Comparison of ENCODE assay signal across 13 cellular contexts in the genomic region with DNA sequence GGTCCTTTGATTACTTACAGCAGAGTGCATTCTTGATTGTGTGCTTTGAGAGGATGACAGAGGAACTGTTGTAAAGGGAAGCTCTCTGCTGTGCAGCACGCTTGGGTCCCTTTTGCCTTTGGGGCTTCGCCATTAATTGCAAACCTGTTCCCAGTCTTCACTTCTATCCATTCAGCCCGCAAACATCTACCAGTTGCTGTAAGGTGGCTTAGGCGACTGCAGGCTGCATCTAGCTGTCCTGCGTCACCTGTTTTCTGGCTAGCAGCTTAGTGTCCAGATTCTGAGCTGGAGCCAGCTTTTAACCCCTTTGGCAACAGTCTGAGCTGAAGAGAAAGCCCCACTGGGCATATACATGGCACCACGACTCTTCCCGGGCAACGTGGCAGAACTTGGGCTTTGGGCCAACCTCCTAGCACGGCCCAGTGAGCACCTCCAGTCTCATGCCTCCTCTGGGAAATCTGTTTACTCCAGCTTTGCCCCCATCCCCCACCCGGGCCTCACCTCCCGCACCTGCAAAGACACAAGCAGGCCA. TPM values are rescaled to one million over a fixed set of nuclear protein-coding genes. Genes with fewer than 3 reads are reported as not detected.
A peak's percentile ranks its signal among the peaks of the same experiment; 100 is the strongest.
DNase-seq lines count a peak whose midpoint lies in the region; FAIRE-seq and TF ChIP-seq lines count a peak whose summit lies in the region.
"Had no signal": no experiment of that assay in that cellular context is flagged by ENCODE, and none has a peak within 500 bp of the region (broad histone marks: within the 10 kb centered on the region; RNA-seq: fewer than 3 reads in every experiment).

No MANE protein-coding gene starts in this region.

- H3K4me1 Mint-ChIP-seq in activated T-helper 2 cell treated with anti-CD3 and anti-CD28 coated beads, Interferon-gamma antibody, Interleukin-2, Interleukin-4, amounts not matched to agents 10 μg/mL and 5 μg/mL and 100 μg/mL, durations not matched to agents 14 hours and 24 hours and 36 hours (ENCODE audit: low read depth) = peaks cover 14% of the 10 kb centered on the region

- no peak for TF ChIP-seq EP300 in stomach (IDR thresholded peaks at IDR 0.05)

- peaks cover 0 to 5% (median 2%) of the 10 kb centered on the region in 4 donors for H3K36me3 ChIP-seq in stomach

- H3K27me3 Mint-ChIP-seq in activated T-helper 2 cell treated with anti-CD3 and anti-CD28 coated beads, Interferon-gamma antibody, Interleukin-2, Interleukin-4, amounts not matched to agents 10 μg/mL and 5 μg/mL and 100 μg/mL, durations not matched to agents 14 hours and 24 hours and 36 hours (ENCODE audit: low read depth) = no peaks in the 10 kb centered on the region

- H3K9me3 ChIP-seq in stomach = no peaks in the 10 kb centered on the region
- H3K9me3 ChIP-seq: testis had no signal

- H3K4me3 Mint-ChIP-seq in activated T-helper 2 cell treated with anti-CD3 and anti-CD28 coated beads, Interferon-gamma antibody, Interleukin-2, Interleukin-4, amounts not matched to agents 10 μg/mL and 5 μg/mL and 100 μg/mL, durations not matched to agents 14 hours and 24 hours and 36 hours (ENCODE audit: low read depth) = no peak overlapping the region

- intact Hi-C loops in stomach (cut with DNase I; ENCODE audit: low total_unique reads) = no loop called here
- intact Hi-C loops in activated T-helper 2 cell treated with anti-CD3 and anti-CD28 coated beads, Interferon-gamma antibody, Interleukin-2, Interleukin-4, amounts not matched to agents 10 μg/mL and 5 μg/mL and 100 μg/mL, durations not matched to agents 14 hours and 24 hours and 36 hours (cut with micrococcal nuclease) = no loop called here

- peaks cover 7% of the 10 kb centered on the region for H3K36me3 Mint-ChIP-seq in activated T-helper 2 cell treated with anti-CD3 and anti-CD28 coated beads, Interferon-gamma antibody, Interleukin-2, Interleukin-4, amounts not matched to agents 10 μg/mL and 5 μg/mL and 100 μg/mL, durations not matched to agents 14 hours and 24 hours and 36 hours (ENCODE audit: low read depth)

- peaks cover 0 to 6% (median 0%) of the 10 kb centered on the region in 3 donors for H3K27me3 ChIP-seq in stomach
- H3K27me3 ChIP-seq: testis had no signal

- no peak for TF ChIP-seq POLR2A in stomach (IDR thresholded peaks at IDR 0.05)

- 26 to 43% (median 39%) methylated on average over 11 of the region's 11 CpGs for WGBS in stomach, 5 donors

- H3K9me3 Mint-ChIP-seq in activated T-helper 2 cell treated with anti-CD3 and anti-CD28 coated beads, Interferon-gamma antibody, Interleukin-2, Interleukin-4, amounts not matched to agents 10 μg/mL and 5 μg/mL and 100 μg/mL, durations not matched to agents 14 hours and 24 hours and 36 hours = no peaks in the 10 kb centered on the region

- peaks cover 18 to 49% (median 38%) of the 10 kb centered on the region in 4 donors for H3K4me1 ChIP-seq in stomach

- no peak overlapping the region for H3K4me3 ChIP-seq in stomach
- H3K4me3 ChIP-seq: testis had no signal

- peak overlapping the region in 1 of 5 donors; percentile 16 for H3K27ac ChIP-seq in stomach
- H3K27ac ChIP-seq: testis had no signal

- DNase-seq in GM19239 (ENCODE audit: insufficient read length, low spot score) (peak; percentile 17), NCI-H2171 treated with DMSO at 0.1 percent for 48 hours (lab: John Stamatoyannopoulos, UW) (peak; percentile 99), cerebellar nuclear complex (lab: John Stamatoyannopoulos, UW) (peak; percentile 30 to 67), stomach (peak; percentile 42), NAMALWA (ENCODE audit: low spot score) (no peak), RCC 7860 (ENCODE audit: low spot score) (no peak)
- DNase-seq in activated T-helper 2 cell treated with anti-CD3 and anti-CD28 coated beads, Interferon-gamma antibody, Interleukin-2, Interleukin-4, amounts not matched to agents 10 μg/mL and 5 μg/mL and 100 μg/mL, durations not matched to agents 14 hours and 24 hours and 36 hours (ENCODE audit: low spot score) = no peak
- DNase-seq: cortex of kidney, DND-41, islet precursor cell, T1000, testis had no signal

- no peak overlapping the region for H3K27ac Mint-ChIP-seq in activated T-helper 2 cell treated with anti-CD3 and anti-CD28 coated beads, Interferon-gamma antibody, Interleukin-2, Interleukin-4, amounts not matched to agents 10 μg/mL and 5 μg/mL and 100 μg/mL, durations not matched to agents 14 hours and 24 hours and 36 hours

- TF ChIP-seq CTCF in stomach (IDR thresholded peaks at IDR 0.05) = no peak

- no peak for FAIRE-seq in GM19239 (lab: Jason Lieb, UNC)
- FAIRE-seq in RCC 7860 (lab: Jason Lieb, UNC) = no peak
- FAIRE-seq: GM12892 had no signal

RNA-seq across cellular contexts. Expression of gene FASTKD5, which starts 2.5 kb away (rescaled TPM):
- 10 to 100 TPM in 4 of 5 donors, not detected in 1; 17.4 to 24.0 (median 19.6) TPM for total RNA-seq in stomach
- polyA plus RNA-seq in stomach = 1 to 10 TPM; 6.0 to 7.5 (median 7.3) TPM
- total RNA-seq in activated T-helper 2 cell treated with anti-CD3 and anti-CD28 coated beads, Interferon-gamma antibody, Interleukin-2, Interleukin-4, amounts not matched to agents 10 μg/mL and 5 μg/mL and 100 μg/mL, durations not matched to agents 14 hours and 24 hours and 36 hours = 23.1 and 24.6 TPM in 2 replicates

RNA-seq across cellular contexts. Expression of gene UBOX5, which starts 2.5 kb away (rescaled TPM):
- total RNA-seq in stomach = 1 to 10 TPM in 4 of 5 donors, not detected in 1; 3.6 to 6.2 (median 4.7) TPM
- 1 to 10 TPM; 2.7 to 3.4 (median 3.0) TPM for polyA plus RNA-seq in stomach
- total RNA-seq in activated T-helper 2 cell treated with anti-CD3 and anti-CD28 coated beads, Interferon-gamma antibody, Interleukin-2, Interleukin-4, amounts not matched to agents 10 μg/mL and 5 μg/mL and 100 μg/mL, durations not matched to agents 14 hours and 24 hours and 36 hours = 6.7 and 7.6 TPM in 2 replicates

RNA-seq across cellular contexts. Expression of gene LZTS3, which starts 11.2 kb away (rescaled TPM):
- 10 to 100 TPM in 4 of 5 donors, 1 to 10 TPM in 1; 5.3 to 36.6 (median 22.3) TPM for total RNA-seq in stomach
- polyA plus RNA-seq in stomach = 10 to 100 TPM in 2 of 3 donors, 1 to 10 TPM in 1; 8.6 to 16.6 (median 12.7) TPM
- total RNA-seq in activated T-helper 2 cell treated with anti-CD3 and anti-CD28 coated beads, Interferon-gamma antibody, Interleukin-2, Interleukin-4, amounts not matched to agents 10 μg/mL and 5 μg/mL and 100 μg/mL, durations not matched to agents 14 hours and 24 hours and 36 hours = 0.64 and 0.66 TPM in 2 replicates

RNA-seq across cellular contexts. Expression of gene DDRGK1, which starts 42.3 kb away (rescaled TPM):
- total RNA-seq in stomach = 100 to 1,000 TPM in 1 of 5 donors, 10 to 100 TPM in 3, 1 to 10 TPM in 1; 2.3 to 108 (median 49.1) TPM
- 10 to 100 TPM; 45.5 to 80.8 (median 55.6) TPM for polyA plus RNA-seq in stomach
- total RNA-seq in activated T-helper 2 cell treated with anti-CD3 and anti-CD28 coated beads, Interferon-gamma antibody, Interleukin-2, Interleukin-4, amounts not matched to agents 10 μg/mL and 5 μg/mL and 100 μg/mL, durations not matched to agents 14 hours and 24 hours and 36 hours = 61.8 and 69.2 TPM in 2 replicates

RNA-seq across cellular contexts. Expression of gene ITPA, which starts 47.2 kb away (rescaled TPM):
- total RNA-seq in stomach = 10 to 100 TPM; 11.1 to 57.1 (median 36.9) TPM
- 100 to 1,000 TPM in 1 of 3 donors, 10 to 100 TPM in 2; 58.8 to 105 (median 78.9) TPM for polyA plus RNA-seq in stomach
- total RNA-seq in activated T-helper 2 cell treated with anti-CD3 and anti-CD28 coated beads, Interferon-gamma antibody, Interleukin-2, Interleukin-4, amounts not matched to agents 10 μg/mL and 5 μg/mL and 100 μg/mL, durations not matched to agents 14 hours and 24 hours and 36 hours = 84.5 and 87.8 TPM in 2 replicates

Comparison
In these comparisons a context has a peak if more than half of its experiments do, and no peak if none do; other contexts are left out.
1. DNase-seq: peak in GM19239 (single experiment), NCI-H2171 treated with DMSO at 0.1 percent for 48 hours (single experiment), cerebellar nuclear complex (2 of 2) and stomach (single experiment); none in NAMALWA (single experiment), activated T-helper 2 cell treated with anti-CD3 and anti-CD28 coated beads, Interferon-gamma antibody, Interleukin-2, Interleukin-4, amounts not matched to agents 10 μg/mL and 5 μg/mL and 100 μg/mL, durations not matched to agents 14 hours and 24 hours and 36 hours (single experiment) and RCC 7860 (single experiment).